In the genomic region with DNA sequence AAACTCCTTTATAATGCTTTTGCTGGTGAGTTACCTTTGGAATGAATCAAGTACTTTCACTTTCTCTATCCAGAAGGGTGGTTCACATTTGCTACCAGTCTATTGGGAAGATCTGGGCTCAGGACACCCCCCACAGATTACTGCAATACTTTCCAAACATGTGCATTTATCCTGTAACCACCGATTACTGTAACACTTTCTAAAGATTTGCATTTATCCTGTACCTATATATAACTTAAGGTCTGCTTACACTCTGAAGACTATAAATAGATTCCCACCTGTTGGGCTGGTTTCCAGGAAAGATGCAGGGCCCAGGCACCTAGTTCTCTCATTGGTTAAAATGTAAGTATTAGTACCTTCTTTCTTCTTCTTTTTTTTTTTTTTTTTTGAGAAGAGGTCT, we compare ENCODE assay signal across 10 cellular contexts.
DNase-seq lines count a peak whose midpoint lies in the region; ATAC-seq and TF ChIP-seq lines count a peak whose summit lies in the region.
"Had no signal": no experiment of that assay in that cellular context is flagged by ENCODE, and none has a peak within 500 bp of the region (broad histone marks: within the 10 kb centered on the region; RNA-seq: fewer than 3 reads in every experiment).

No MANE protein-coding gene starts in this region.

- H3K36me3 ChIP-seq in stomach = no peaks in the 10 kb centered on the region
- H3K36me3 ChIP-seq in Peyer's patch = no peaks in the 10 kb centered on the region

- CTCF ChIA-PET in activated B cell treated with CpG ODN at 0.5 μM for 24 hours (lab: Charles Lee) = no interaction called here

- H3K27me3 Mint-ChIP-seq in activated naive CD8-positive, alpha-beta T cell = no peaks in the 10 kb centered on the region
- H3K27me3 Mint-ChIP-seq in activated naive CD8-positive, alpha-beta T cell treated with anti-CD3 and anti-CD28 coated beads, Interleukin-2, amount 50 U/mL, for 24 hours = peaks cover 2% of the 10 kb centered on the region
- no peaks in the 10 kb centered on the region for H3K27me3 Mint-ChIP-seq in activated B cell treated with CpG ODN at 0.5 μM for 24 hours

- TF ChIP-seq EP300 in stomach (IDR thresholded peaks at IDR 0.05) = no peak

- H3K27me3 ChIP-seq in stomach (no peaks in the 10 kb centered on the region), Peyer's patch (no peaks in the 10 kb centered on the region)

- H3K9me3 Mint-ChIP-seq in activated naive CD8-positive, alpha-beta T cell (ENCODE audit: low read depth) = no peaks in the 10 kb centered on the region
- H3K9me3 Mint-ChIP-seq in activated naive CD8-positive, alpha-beta T cell treated with anti-CD3 and anti-CD28 coated beads, Interleukin-2, amount 50 U/mL, for 24 hours = no peaks in the 10 kb centered on the region
- H3K9me3 Mint-ChIP-seq in activated B cell treated with CpG ODN at 0.5 μM for 24 hours = peaks cover 5% of the 10 kb centered on the region
- H3K9me3 Mint-ChIP-seq: natural killer cell had no signal

- H3K4me3 Mint-ChIP-seq in activated naive CD8-positive, alpha-beta T cell = peak overlapping the region; percentile 34
- no peak overlapping the region for H3K4me3 Mint-ChIP-seq in activated naive CD8-positive, alpha-beta T cell treated with anti-CD3 and anti-CD28 coated beads, Interleukin-2, amount 50 U/mL, for 24 hours
- H3K4me3 Mint-ChIP-seq in activated B cell treated with CpG ODN at 0.5 μM for 24 hours = peak overlapping the region; percentile 21
- H3K4me3 Mint-ChIP-seq: natural killer cell had no signal

- TF ChIP-seq CTCF in activated B cell treated with CpG ODN at 0.5 μM for 24 hours (IDR thresholded peaks at IDR 0.05) (no peak), stomach (IDR thresholded peaks at IDR 0.05) (no peak), Peyer's patch (IDR thresholded peaks at IDR 0.05) (no peak)

- peaks cover 0 to 13% (median 4%) of the 10 kb centered on the region in 4 donors for H3K4me1 ChIP-seq in stomach
- H3K4me1 ChIP-seq in Peyer's patch = no peaks in the 10 kb centered on the region

- no peak for TF ChIP-seq POLR2A in stomach (IDR thresholded peaks at IDR 0.05)
- no peak for TF ChIP-seq POLR2A in Peyer's patch (IDR thresholded peaks at IDR 0.05)

- H3K4me1 Mint-ChIP-seq in activated naive CD8-positive, alpha-beta T cell (ENCODE audit: low read depth) = peaks cover 9% of the 10 kb centered on the region
- H3K4me1 Mint-ChIP-seq in activated naive CD8-positive, alpha-beta T cell treated with anti-CD3 and anti-CD28 coated beads, Interleukin-2, amount 50 U/mL, for 24 hours = peaks cover 7% of the 10 kb centered on the region
- peaks cover 16% of the 10 kb centered on the region for H3K4me1 Mint-ChIP-seq in activated B cell treated with CpG ODN at 0.5 μM for 24 hours

- H3K9me3 ChIP-seq in stomach (no peaks in the 10 kb centered on the region), Peyer's patch (no peaks in the 10 kb centered on the region)

- WGBS in stomach, 5 donors = 6 to 29% (median 20%) methylated on average over 1 of the region's 1 CpG

- no peak for ATAC-seq in activated naive CD8-positive, alpha-beta T cell treated with anti-CD3 and anti-CD28 coated beads, Interleukin-2, amount 50 U/mL, for 24 hours
- ATAC-seq in HG02678 (IDR thresholded peaks at IDR 0.05; ENCODE audit: unreplicated experiment) (peak; percentile 87), activated B cell treated with CpG ODN at 0.5 μM for 24 hours (ENCODE audit: low read depth) (peak; percentile 18)
- ATAC-seq: natural killer cell had no signal

- peak overlapping the region in 1 of 5 donors; percentile 42 for H3K27ac ChIP-seq in stomach
- H3K27ac ChIP-seq in Peyer's patch = no peak overlapping the region

- DNase-seq in activated naive CD8-positive, alpha-beta T cell treated with anti-CD3 and anti-CD28 coated beads, Interleukin-2, amount 50 U/mL, for 24 hours = no peak
- DNase-seq in activated B cell treated with CpG ODN at 0.5 μM for 24 hours (no peak), stomach (peak; percentile 39), Peyer's patch (no peak), foreskin melanocyte (no peak)
- DNase-seq in activated T-cell treated with anti-CD3 and anti-CD28 coated beads, Interleukin-2, amount 50 U/mL, for 1 hour = no peak
- DNase-seq: AML-193, natural killer cell had no signal

- H3K27ac Mint-ChIP-seq in activated naive CD8-positive, alpha-beta T cell = no peak overlapping the region
- no peak overlapping the region for H3K27ac Mint-ChIP-seq in activated naive CD8-positive, alpha-beta T cell treated with anti-CD3 and anti-CD28 coated beads, Interleukin-2, amount 50 U/mL, for 24 hours
- H3K27ac Mint-ChIP-seq in activated B cell treated with CpG ODN at 0.5 μM for 24 hours = no peak overlapping the region
- H3K27ac Mint-ChIP-seq: natural killer cell had no signal

- intact Hi-C loops in activated B cell treated with CpG ODN at 0.5 μM for 24 hours (cut with micrococcal nuclease) (no loop called here), stomach (cut with DNase I; ENCODE audit: low total_unique reads) (no loop called here)

- POLR2A ChIA-PET in activated B cell treated with CpG ODN at 0.5 μM for 24 hours (lab: Charles Lee) = no interaction called here

- H3K36me3 Mint-ChIP-seq in activated naive CD8-positive, alpha-beta T cell = no peaks in the 10 kb centered on the region
- no peaks in the 10 kb centered on the region for H3K36me3 Mint-ChIP-seq in activated naive CD8-positive, alpha-beta T cell treated with anti-CD3 and anti-CD28 coated beads, Interleukin-2, amount 50 U/mL, for 24 hours (ENCODE audit: low read depth)
- H3K36me3 Mint-ChIP-seq in activated B cell treated with CpG ODN at 0.5 μM for 24 hours (ENCODE audit: low read depth) = no peaks in the 10 kb centered on the region
- H3K36me3 Mint-ChIP-seq: natural killer cell had no signal

- H3K4me3 ChIP-seq in stomach (peak overlapping the region in 2 of 4 donors; percentile 3 to 9), Peyer's patch (peak overlapping the region in 1 of 4 donors; percentile 21)
